Comparison of ENCODE assay signal across 12 cellular contexts in the genomic region with DNA sequence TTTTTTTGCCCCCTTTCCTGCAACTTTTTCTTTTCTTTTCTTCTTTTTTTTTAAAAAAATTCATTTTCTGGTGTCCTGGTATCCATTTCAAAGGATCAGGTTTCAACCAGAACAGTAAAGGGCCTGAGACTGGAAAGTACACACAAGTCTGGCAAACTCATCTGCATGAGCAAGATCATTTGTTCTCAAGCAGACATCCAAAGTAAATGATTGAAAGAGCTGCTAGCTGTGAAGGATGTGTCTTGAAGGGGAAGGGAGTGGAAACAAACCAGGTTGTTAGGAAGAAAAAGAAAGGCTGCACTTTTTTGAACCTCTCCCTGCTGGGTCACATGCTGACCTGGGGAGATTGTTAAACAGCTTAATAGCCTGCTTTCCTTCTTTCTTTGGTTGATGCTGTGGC. TPM values are rescaled to one million over a fixed set of nuclear protein-coding genes. Genes with fewer than 3 reads are reported as not detected.
A peak's percentile ranks its signal among the peaks of the same experiment; 100 is the strongest.
DNase-seq lines count a peak whose midpoint lies in the region; ATAC-seq and TF ChIP-seq lines count a peak whose summit lies in the region.
"Had no signal": no experiment of that assay in that cellular context is flagged by ENCODE, and none has a peak within 500 bp of the region (broad histone marks: within the 10 kb centered on the region; RNA-seq: fewer than 3 reads in every experiment).

No MANE protein-coding gene starts in this region.

- peaks cover 33% of the 10 kb centered on the region for H3K36me3 Mint-ChIP-seq in Calu3 (ENCODE audit: insufficient read depth, unreplicated experiment)

- H3K27me3 Mint-ChIP-seq in Calu3 (ENCODE audit: unreplicated experiment): no peaks in the 10 kb centered on the region

- peak overlapping the region; percentile 37; the same call in 1 of the 2 replicates for H3K9ac ChIP-seq in SK-N-SH
- no peak overlapping the region for H3K9ac ChIP-seq in neuronal stem cell (ENCODE audit: low read depth, low read length, poor library complexity)

- POLR2A ChIA-PET in SK-N-SH (lab: Yijun Ruan, JAX): no interaction called here

- H3K27me3 ChIP-seq in SK-N-SH (ENCODE audit: insufficient read depth) (no peaks in the 10 kb centered on the region), neuronal stem cell (ENCODE audit: control insufficient read depth in 3 of 3, insufficient read depth in 3 of 3, low read depth in 1 of 3, low read length in 3 of 3) (peaks cover 0 to 2% (median 0%) of the 10 kb centered on the region in 3 experiments)

- H2AK5ac ChIP-seq in neuronal stem cell (ENCODE audit: low read depth, low read length): no peak overlapping the region

- peak overlapping the region; percentile 70 for H3K4me2 ChIP-seq in SK-N-SH
- H3K4me2 ChIP-seq in neuronal stem cell (ENCODE audit: insufficient read depth, low read length, poor library complexity, severe bottlenecking): no peak overlapping the region

- peak overlapping the region; percentile 67 to 97 for H3K27ac ChIP-seq in SK-N-SH (ENCODE audit: low read depth in 2 of 2, low read length in 1 of 2)
- H3K27ac ChIP-seq in neuronal stem cell (replicated peaks; ENCODE audit: low read length): no peak overlapping the region
- H3K27ac ChIP-seq: C4-2B had no signal

- H2BK12ac ChIP-seq in neuronal stem cell (ENCODE audit: low read length): no peak overlapping the region

- no peak overlapping the region for H3K18ac ChIP-seq in neuronal stem cell (ENCODE audit: low read length)

- H4K8ac ChIP-seq in neuronal stem cell (ENCODE audit: low read depth, low read length): no peak overlapping the region

- intact Hi-C loops in Calu3 (cut with micrococcal nuclease; ENCODE audit: unreplicated experiment): loop anchor here (5.0 kb wide), 1 partner anchor 42 kb away; no protein-coding TSS in a partner anchor

- peaks cover 5 to 25% of the 10 kb centered on the region in 2 experiments for H3K36me3 ChIP-seq in SK-N-SH (replicated peaks in 1 of 2; ENCODE audit: control insufficient read depth in 1 of 2, insufficient read depth in 2 of 2, low read length in 1 of 2)
- H3K36me3 ChIP-seq in neuronal stem cell (replicated peaks in 1 of 2; ENCODE audit: control insufficient read depth in 2 of 2, insufficient read depth in 2 of 2, low read length in 2 of 2): peaks cover 3 to 46% of the 10 kb centered on the region in 2 donors

- no peak for TF ChIP-seq EP300 in SK-N-SH (IDR thresholded peaks at IDR 0.05; ENCODE audit: borderline replicate concordance in 1 of 2, low read depth in 1 of 2, low read length in 1 of 2)

- peak overlapping the region; percentile 60 for H3K27ac Mint-ChIP-seq in Calu3 (ENCODE audit: unreplicated experiment)

- no peak overlapping the region for H3K14ac ChIP-seq in neuronal stem cell (ENCODE audit: low read length)

- H2AFZ ChIP-seq in SK-N-SH (ENCODE audit: low read depth): no peak overlapping the region
- H2AFZ ChIP-seq in neuronal stem cell (ENCODE audit: low read length): no peak overlapping the region

- no peaks in the 10 kb centered on the region for H3K9me2 ChIP-seq in SK-N-SH

- H4K20me1 ChIP-seq in SK-N-SH (ENCODE audit: insufficient read depth): peaks cover 22% of the 10 kb centered on the region; the same call in 1 of the 2 replicates

- no peak overlapping the region for H2BK120ac ChIP-seq in neuronal stem cell (ENCODE audit: low read depth, low read length)

- no peak overlapping the region for H2BK15ac ChIP-seq in neuronal stem cell (ENCODE audit: low read length)

- no peak for ATAC-seq in HG03520 (IDR thresholded peaks at IDR 0.05; ENCODE audit: unreplicated experiment)

- peaks cover 0 to 70% of the 10 kb centered on the region in 2 experiments; a peak in 3 of 4 replicates for H3K4me1 ChIP-seq in SK-N-SH (ENCODE audit: control insufficient read depth in 1 of 2, insufficient read depth in 2 of 2, low read depth in 1 of 2, low read length in 1 of 2)
- peaks cover 11 to 49% of the 10 kb centered on the region in 2 donors for H3K4me1 ChIP-seq in neuronal stem cell (ENCODE audit: control insufficient read depth in 2 of 2, insufficient read depth in 1 of 2, low read depth in 1 of 2, low read length in 2 of 2)

- no peak for TF ChIP-seq RAD21 in SK-N-SH (IDR thresholded peaks at IDR 0.05; ENCODE audit: low read length)

- H3K4me3 ChIP-seq in SK-N-SH (ENCODE audit: low read depth in 2 of 2, low read length in 1 of 2): no peak overlapping the region; a peak in 1 of 4 replicates
- H3K4me3 ChIP-seq in foreskin fibroblast (ENCODE audit: low read depth in 1 of 2, low read length in 2 of 2): peak overlapping the region in 1 of 2 donors; percentile 3
- H3K4me3 ChIP-seq in neuronal stem cell (ENCODE audit: low read length in 2 of 2): no peak overlapping the region

- no peak overlapping the region for H3K4ac ChIP-seq in neuronal stem cell (ENCODE audit: low read length)

- no peaks in the 10 kb centered on the region for H3K9me3 Mint-ChIP-seq in Calu3 (ENCODE audit: low read depth, unreplicated experiment)

- H4K91ac ChIP-seq in neuronal stem cell (ENCODE audit: low read depth, low read length, poor library complexity): no peak overlapping the region

- H3K4me3 Mint-ChIP-seq in Calu3 (ENCODE audit: low read depth, unreplicated experiment): peak overlapping the region; percentile 50

- no peak for TF ChIP-seq CTCF in Calu3 (IDR thresholded peaks at IDR 0.05; ENCODE audit: unreplicated experiment)
- TF ChIP-seq CTCF in SK-N-SH (IDR thresholded peaks at IDR 0.05): no peak
- TF ChIP-seq CTCF in foreskin fibroblast (IDR thresholded peaks at IDR 0.05; ENCODE audit: low read depth, low read length): no peak

- peaks cover 40% of the 10 kb centered on the region for H3K4me1 Mint-ChIP-seq in Calu3 (ENCODE audit: low read depth, unreplicated experiment)

- BruUV-seq in Calu3 (replicated peaks; lab: Mats Ljungman, UMichigan): no TSS peak

- H3K79me1 ChIP-seq in neuronal stem cell (ENCODE audit: low read depth, low read length): peaks cover 2% of the 10 kb centered on the region

- H3K9me3 ChIP-seq in SK-N-SH (no peaks in the 10 kb centered on the region), neuronal stem cell (replicated peaks in 1 of 2; ENCODE audit: control insufficient read depth in 2 of 2, insufficient read depth in 1 of 2, low read depth in 1 of 2, low read length in 2 of 2) (no peaks in the 10 kb centered on the region)

- no peak overlapping the region for H3K23ac ChIP-seq in neuronal stem cell (ENCODE audit: low read depth, low read length, poor library complexity)

- DNase-seq in Calu3 (peak; percentile 30), SK-N-SH (no peak), foreskin fibroblast (peak; percentile 61 to 78), neuronal stem cell (ENCODE audit: low spot score) (peak; percentile 45), retina (no peak), D341Med (ENCODE audit: low spot score) (no peak), NCI-H748 treated with DMSO at 0.1 percent for 48 hours (lab: John Stamatoyannopoulos, UW) (no peak)
- DNase-seq: activated CD4-positive, alpha-beta T cell treated with anti-CD3 and anti-CD28 coated beads, Interleukin-2, amount 50 U/mL, for 48 hours; Karpas-422; OCI-M1 had no signal

- CTCF ChIA-PET in Calu3 (lab: Charles Lee): interaction anchor here (1.2 kb wide), 1 partner anchor 153 kb away, joined by 3 read pairs; no protein-coding TSS in a partner anchor
- CTCF ChIA-PET in SK-N-SH (lab: Yijun Ruan, JAX): no interaction called here

- H3F3A ChIP-seq in SK-N-SH (replicated peaks; ENCODE audit: insufficient read depth): peaks cover 70% of the 10 kb centered on the region

- no peak overlapping the region for H2BK5ac ChIP-seq in neuronal stem cell (ENCODE audit: low read length)

- peaks cover 93% of the 10 kb centered on the region for H3K79me2 ChIP-seq in SK-N-SH (ENCODE audit: insufficient read depth)

TF ChIP-seq in SK-N-SH, 30 proteins besides CTCF, POLR2A, EP300 and RAD21:
- TF ChIP-seq PBX3 (IDR thresholded peaks at IDR 0.05) (peak; percentile 73), TCF12 (IDR thresholded peaks at IDR 0.05) (peak; percentile 25; the same call in 1 of the 2 replicates), JUND (IDR thresholded peaks at IDR 0.05) (no peak), IRF3 (IDR thresholded peaks at IDR 0.05; ENCODE audit: low read depth, low read length) (no peak)

RNA-seq across cellular contexts. Expression of gene YAP1, which starts 5.3 kb away (rescaled TPM):
- 57.5 and 64.7 TPM in 2 replicates for total RNA-seq in Calu3 (2022)
- 50.8 and 53.2 TPM in 2 replicates for polyA plus RNA-seq in SK-N-SH (2012; rRNA removed)
- 41.4 and 59.2 TPM in 2 replicates for polyA plus RNA-seq in SK-N-SH (2012; cell fraction: cytosol; rRNA removed)
- polyA plus RNA-seq in SK-N-SH (2012; cell fraction: nucleus; rRNA removed): 43.5 and 59.3 TPM in 2 replicates
- 46.6 TPM for polyA plus RNA-seq in neuronal stem cell (2013, experiment 1 of 2)
- 48.1 TPM for polyA plus RNA-seq in neuronal stem cell (2013, experiment 2 of 2)

Comparison
In these comparisons a context has a peak if more than half of its experiments do, and no peak if none do; other contexts are left out.
1. DNase-seq: peak in Calu3 (single experiment), foreskin fibroblast (2 of 2) and neuronal stem cell (single experiment); none in SK-N-SH (single experiment), retina (single experiment), D341Med (single experiment) and NCI-H748 treated with DMSO at 0.1 percent for 48 hours (single experiment).